12 cellular contexts compared by ENCODE assay signal in the genomic region with DNA sequence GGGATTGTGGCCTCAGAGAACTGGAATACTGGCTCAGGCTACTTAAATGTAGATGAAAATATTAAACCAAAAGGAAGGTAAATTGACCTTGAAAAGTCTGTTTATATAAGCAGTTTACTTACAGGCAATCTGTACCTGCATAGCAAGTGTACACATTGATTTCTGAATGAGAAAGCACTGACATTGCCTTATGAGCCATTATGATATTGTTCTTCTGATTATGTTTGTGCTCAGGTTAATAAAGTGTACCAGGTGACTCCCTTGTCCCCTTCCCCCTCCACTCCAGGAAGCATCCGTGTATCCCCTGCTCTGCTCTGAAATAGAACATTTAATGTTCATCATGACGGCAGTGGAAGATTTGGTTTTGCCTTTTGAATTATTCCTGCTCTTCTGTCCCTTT.
DNase-seq lines count a peak whose midpoint lies in the region; ATAC-seq and TF ChIP-seq lines count a peak whose summit lies in the region.
"Had no signal": no experiment of that assay in that cellular context is flagged by ENCODE, and none has a peak within 500 bp of the region (broad histone marks: within the 10 kb centered on the region; RNA-seq: fewer than 3 reads in every experiment).

No MANE protein-coding gene starts in this region.

- H2AFZ ChIP-seq in OCI-LY7 (ENCODE audit: low read length) (no peak overlapping the region), PC-3 (ENCODE audit: low read length) (no peak overlapping the region)

- POLR2A ChIA-PET in CD4-positive, alpha-beta T cell (lab: Charles Lee) = interaction anchor here (1.9 to 2.1 kb wide), 2 partner anchors 10 to 24 kb away, joined by 6 to 9 read pairs; no protein-coding TSS in a partner anchor
- POLR2A ChIA-PET in OCI-LY7 (lab: Charles Lee) = interaction anchor here (1.6 to 19.3 kb wide), 5 partner anchors 8 to 26 kb away, joined by 5 to 356 read pairs (median 12); no protein-coding TSS in a partner anchor
- POLR2A ChIA-PET in PC-3 (lab: Charles Lee; ENCODE audit: unreplicated experiment) = no interaction called here

- peaks cover 82% of the 10 kb centered on the region for H3K79me2 ChIP-seq in OCI-LY7 (ENCODE audit: insufficient read depth, low read depth, low read length)
- peaks cover 27% of the 10 kb centered on the region for H3K79me2 ChIP-seq in PC-3 (ENCODE audit: low read length)

- no peaks in the 10 kb centered on the region for H3K9me2 ChIP-seq in OCI-LY7 (ENCODE audit: insufficient read depth, low read length)
- no peaks in the 10 kb centered on the region for H3K9me2 ChIP-seq in PC-3 (replicated peaks; ENCODE audit: low read length)

- CTCF ChIA-PET in CD4-positive, alpha-beta T cell (lab: Charles Lee) = interaction anchor here (7.4 kb wide), 1 partner anchor 14 kb away, joined by 309 read pairs; no protein-coding TSS in a partner anchor
- CTCF ChIA-PET in OCI-LY7 (lab: Charles Lee; ENCODE audit: unreplicated experiment) = interaction anchor here (0.6 kb wide), 1 partner anchor 275 kb away, joined by 3 read pairs; no protein-coding TSS in a partner anchor
- CTCF ChIA-PET in PC-3 (lab: Charles Lee) = no interaction called here

- no peak for TF ChIP-seq CTCF in CD4-positive, alpha-beta T cell (IDR thresholded peaks at IDR 0.05)
- TF ChIP-seq CTCF in OCI-LY7 (conservative IDR thresholded peaks at IDR 0.05; ENCODE audit: low read length) = no peak
- no peak for TF ChIP-seq CTCF in PC-3 (conservative IDR thresholded peaks at IDR 0.05; ENCODE audit: low read depth, low read length)
- no peak for TF ChIP-seq CTCF in osteocyte (IDR thresholded peaks at IDR 0.05)

- no peaks in the 10 kb centered on the region for H3K27me3 ChIP-seq in CD4-positive, alpha-beta T cell (ENCODE audit: control insufficient read depth, insufficient read depth, low read length)
- H3K27me3 ChIP-seq in PC-3 (ENCODE audit: low read length) = no peaks in the 10 kb centered on the region

- ATAC-seq in CD4-positive, alpha-beta T cell (ENCODE audit: poor library complexity) = no peak
- ATAC-seq in naive B cell (ENCODE audit: low read depth in 2 of 2) (no peak), PC-3 (no peak), GM18517 (IDR thresholded peaks at IDR 0.05; ENCODE audit: unreplicated experiment) (no peak)
- ATAC-seq: left cardiac atrium had no signal

- H3K36me3 ChIP-seq in OCI-LY7 (ENCODE audit: insufficient read depth, low read length) (peaks cover 15% of the 10 kb centered on the region), PC-3 (ENCODE audit: low read depth, low read length) (no peaks in the 10 kb centered on the region; the same call in 1 of the 2 replicates)

- H3K4me1 ChIP-seq in OCI-LY7 (ENCODE audit: insufficient read depth, low read length, poor library complexity, severe bottlenecking) (peaks cover 89% of the 10 kb centered on the region), PC-3 (ENCODE audit: insufficient read depth, low read length) (peaks cover 22% of the 10 kb centered on the region)

- no peaks in the 10 kb centered on the region for H3K27me3 Mint-ChIP-seq in CD4-positive, alpha-beta T cell
- H3K27me3 Mint-ChIP-seq in naive B cell (peaks cover 8 to 28% (median 11%) of the 10 kb centered on the region in 3 donors), osteocyte (ENCODE audit: unreplicated experiment) (no peaks in the 10 kb centered on the region)

- H3K4me3 Mint-ChIP-seq in CD4-positive, alpha-beta T cell = no peak overlapping the region
- H3K4me3 Mint-ChIP-seq in naive B cell = peak overlapping the region in 1 of 8 donors; percentile 39
- no peak overlapping the region for H3K4me3 Mint-ChIP-seq in osteocyte (ENCODE audit: unreplicated experiment)
- H3K4me3 Mint-ChIP-seq: endodermal cell had no signal

- no peaks in the 10 kb centered on the region for H3K9me3 ChIP-seq in CD4-positive, alpha-beta T cell (ENCODE audit: control insufficient read depth, low read length)
- H3K9me3 ChIP-seq in OCI-LY7 (ENCODE audit: low read length) (no peaks in the 10 kb centered on the region), PC-3 (ENCODE audit: low read length) (no peaks in the 10 kb centered on the region)

- BruUV-seq in OCI-LY7 (replicated peaks; lab: Mats Ljungman, UMichigan) (no TSS peak), PC-3 (replicated peaks; lab: Mats Ljungman, UMichigan) (no TSS peak)

- H4K20me1 ChIP-seq in OCI-LY7 (ENCODE audit: insufficient read depth, low read length) = no peaks in the 10 kb centered on the region
- H4K20me1 ChIP-seq in PC-3 (ENCODE audit: low read length) = peaks cover 4% of the 10 kb centered on the region; the same call in 1 of the 2 replicates

- H3K4me3 ChIP-seq in OCI-LY7 (ENCODE audit: low read depth, low read length, poor library complexity, severe bottlenecking) = no peak overlapping the region
- no peak overlapping the region for H3K4me3 ChIP-seq in PC-3 (ENCODE audit: low read length)

- no peaks in the 10 kb centered on the region for H3F3A ChIP-seq in PC-3 (ENCODE audit: low read length, unreplicated experiment)

- H3K9ac ChIP-seq in PC-3 (ENCODE audit: low read length) = no peak overlapping the region

- no peak overlapping the region for H3K27ac ChIP-seq in CD4-positive, alpha-beta T cell (ENCODE audit: low read depth, low read length)
- H3K27ac ChIP-seq in OCI-LY7 (ENCODE audit: low read depth, low read length, poor library complexity, severe bottlenecking) = peak overlapping the region; percentile 57
- no peak overlapping the region for H3K27ac ChIP-seq in PC-3 (ENCODE audit: low read length)

- no peaks in the 10 kb centered on the region for H3K9me3 Mint-ChIP-seq in CD4-positive, alpha-beta T cell
- H3K9me3 Mint-ChIP-seq in naive B cell (no peaks in the 10 kb centered on the region), osteocyte (ENCODE audit: unreplicated experiment) (no peaks in the 10 kb centered on the region)
- H3K9me3 Mint-ChIP-seq: endodermal cell had no signal

- peaks cover 31% of the 10 kb centered on the region for H3K36me3 Mint-ChIP-seq in CD4-positive, alpha-beta T cell (ENCODE audit: low read depth)
- H3K36me3 Mint-ChIP-seq in naive B cell = no peaks in the 10 kb centered on the region
- no peaks in the 10 kb centered on the region for H3K36me3 Mint-ChIP-seq in osteocyte (ENCODE audit: unreplicated experiment)

- peak overlapping the region; percentile 75 for H3K27ac Mint-ChIP-seq in CD4-positive, alpha-beta T cell
- H3K27ac Mint-ChIP-seq in naive B cell = peak overlapping the region in 4 of 6 donors; percentile 16 to 85 (median 56)
- no peak overlapping the region for H3K27ac Mint-ChIP-seq in osteocyte (ENCODE audit: unreplicated experiment)
- H3K27ac Mint-ChIP-seq: endodermal cell had no signal

- H3K4me2 ChIP-seq in OCI-LY7 (ENCODE audit: low read length) (peak overlapping the region; percentile 65), PC-3 (ENCODE audit: low read length) (no peak overlapping the region)

- H3K4me1 Mint-ChIP-seq in CD4-positive, alpha-beta T cell (ENCODE audit: low read depth) = peaks cover 81% of the 10 kb centered on the region
- H3K4me1 Mint-ChIP-seq in naive B cell = peaks cover 38 to 61% (median 53%) of the 10 kb centered on the region in 3 donors
- peaks cover 59% of the 10 kb centered on the region for H3K4me1 Mint-ChIP-seq in osteocyte (ENCODE audit: unreplicated experiment)

- intact Hi-C loops in CD4-positive, alpha-beta T cell (cut with DNase I, micrococcal nuclease) = no loop called here
- intact Hi-C loops in OCI-LY7 (cut with micrococcal nuclease; ENCODE audit: unreplicated experiment) = no loop called here
- intact Hi-C loops in PC-3 (cut with micrococcal nuclease) = no loop called here

- no peak for DNase-seq in CD4-positive, alpha-beta T cell
- peak; percentile 93 for DNase-seq in NCI-H1092 treated with DMSO at 0.1 percent for 48 hours (lab: John Stamatoyannopoulos, UW)
- DNase-seq in OCI-LY7 (ENCODE audit: low spot score) = no peak
- DNase-seq in naive B cell = no peak
- no peak for DNase-seq in PC-3
- no peak for DNase-seq in osteocyte (ENCODE audit: extremely low spot score, unreplicated experiment)
- DNase-seq in activated CD4-positive, CD25-positive, alpha-beta regulatory T cell treated with anti-CD3 and anti-CD28 coated beads, Interleukin-2, amount 50 U/mL, for 72 hours = no peak
- DNase-seq: anterior cingulate cortex, endodermal cell, left cardiac atrium, occipital lobe had no signal
